ENCODE assay signal across 1 cellular context in genomic region chr16:23334421-23334853, GRCh38.
TF ChIP-seq lines count a peak whose summit lies in the region.

No MANE protein-coding gene starts in this region.

TF ChIP-seq in GM23338, 12 proteins besides CTCF, POLR2A, EP300 and RAD21 (continued from another document):
- no peak for TF ChIP-seq EZH2 (IDR thresholded peaks at IDR 0.05; ENCODE audit: low read depth, unreplicated experiment)
- no peak for TF ChIP-seq STAT1 (IDR thresholded peaks at IDR 0.05; ENCODE audit: unreplicated experiment)
- no peak for TF ChIP-seq EZH2phosphoT487 (IDR thresholded peaks at IDR 0.05; ENCODE audit: unreplicated experiment)
- TF ChIP-seq REST (IDR thresholded peaks at IDR 0.05; ENCODE audit: unreplicated experiment) = no peak
- no peak for TF ChIP-seq ZNF114 (CRISPR knock-in tag; IDR thresholded peaks at IDR 0.05)
